In genomic region chr4:172149329-172149728, GRCh38 we compare ENCODE assay signal across 21 cellular contexts.
"Had no signal": no experiment of that assay in that cellular context is flagged by ENCODE, and none has a peak within 500 bp of the region (broad histone marks: within the 10 kb centered on the region; RNA-seq: fewer than 3 reads in every experiment).

No MANE protein-coding gene starts in this region.

- H3K9me3 ChIP-seq: Peyer's patch had no signal

- ATAC-seq: HepG2, PC-3 had no signal

- H3K9ac ChIP-seq: KMS-11 had no signal

- FAIRE-seq: HepG2 had no signal

- H3K4me2 ChIP-seq: KMS-11 had no signal

- H3K4me1 ChIP-seq: Peyer's patch had no signal

- H3K4me3 ChIP-seq: Peyer's patch had no signal

- DNase-seq: IMR-90, Kasumi-1, MM.1S, NCI-H1092 treated with DMSO at 0.1 percent for 48 hours, NCI-H1436, NCI-H187, NCI-H2029, NCI-H2081 treated with DMSO at 0.1 percent for 48 hours, NCI-H2171, NCI-H226, NCI-H446, NCI-H510A, NCI-H524 treated with DMSO at 0.1 percent for 48 hours, NCI-H69, NCI-H774, PC-3, Peyer's patch, SHP77, SW 1271 had no signal

- H3K36me3 ChIP-seq: Peyer's patch had no signal

- H3K27me3 ChIP-seq: Peyer's patch had no signal

- H3K27ac ChIP-seq: KMS-11, Peyer's patch had no signal
